Comparison of ENCODE assay signal across 1 cellular context in the genomic region with DNA sequence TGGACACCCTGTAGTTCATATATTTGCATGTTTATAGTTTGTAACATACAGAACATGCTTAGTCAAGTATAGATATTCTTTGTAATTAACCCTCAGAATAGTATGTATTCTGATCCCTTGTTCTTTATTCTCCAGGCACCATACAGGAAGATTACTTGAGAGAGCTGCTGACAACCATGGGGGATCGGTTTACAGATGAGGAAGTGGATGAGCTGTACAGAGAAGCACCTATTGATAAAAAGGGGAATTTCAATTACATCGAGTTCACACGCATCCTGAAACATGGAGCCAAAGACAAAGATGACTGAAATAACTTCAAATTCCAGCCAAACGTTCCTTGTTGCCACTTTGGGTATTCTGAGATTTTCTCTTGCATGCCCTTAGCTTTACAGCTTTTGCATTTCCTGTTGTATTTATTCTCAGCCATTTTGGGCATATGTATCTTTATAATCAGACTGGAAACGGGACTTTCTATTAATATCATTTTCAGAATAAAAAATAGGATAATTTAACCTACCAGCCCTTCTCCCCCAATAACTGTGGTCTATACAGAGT.
TF ChIP-seq lines count a peak whose summit lies in the region.

No MANE protein-coding gene starts in this region.

TF ChIP-seq in H1, 55 proteins besides CTCF, POLR2A, EP300 and RAD21:
- TF ChIP-seq, protein P1, sequence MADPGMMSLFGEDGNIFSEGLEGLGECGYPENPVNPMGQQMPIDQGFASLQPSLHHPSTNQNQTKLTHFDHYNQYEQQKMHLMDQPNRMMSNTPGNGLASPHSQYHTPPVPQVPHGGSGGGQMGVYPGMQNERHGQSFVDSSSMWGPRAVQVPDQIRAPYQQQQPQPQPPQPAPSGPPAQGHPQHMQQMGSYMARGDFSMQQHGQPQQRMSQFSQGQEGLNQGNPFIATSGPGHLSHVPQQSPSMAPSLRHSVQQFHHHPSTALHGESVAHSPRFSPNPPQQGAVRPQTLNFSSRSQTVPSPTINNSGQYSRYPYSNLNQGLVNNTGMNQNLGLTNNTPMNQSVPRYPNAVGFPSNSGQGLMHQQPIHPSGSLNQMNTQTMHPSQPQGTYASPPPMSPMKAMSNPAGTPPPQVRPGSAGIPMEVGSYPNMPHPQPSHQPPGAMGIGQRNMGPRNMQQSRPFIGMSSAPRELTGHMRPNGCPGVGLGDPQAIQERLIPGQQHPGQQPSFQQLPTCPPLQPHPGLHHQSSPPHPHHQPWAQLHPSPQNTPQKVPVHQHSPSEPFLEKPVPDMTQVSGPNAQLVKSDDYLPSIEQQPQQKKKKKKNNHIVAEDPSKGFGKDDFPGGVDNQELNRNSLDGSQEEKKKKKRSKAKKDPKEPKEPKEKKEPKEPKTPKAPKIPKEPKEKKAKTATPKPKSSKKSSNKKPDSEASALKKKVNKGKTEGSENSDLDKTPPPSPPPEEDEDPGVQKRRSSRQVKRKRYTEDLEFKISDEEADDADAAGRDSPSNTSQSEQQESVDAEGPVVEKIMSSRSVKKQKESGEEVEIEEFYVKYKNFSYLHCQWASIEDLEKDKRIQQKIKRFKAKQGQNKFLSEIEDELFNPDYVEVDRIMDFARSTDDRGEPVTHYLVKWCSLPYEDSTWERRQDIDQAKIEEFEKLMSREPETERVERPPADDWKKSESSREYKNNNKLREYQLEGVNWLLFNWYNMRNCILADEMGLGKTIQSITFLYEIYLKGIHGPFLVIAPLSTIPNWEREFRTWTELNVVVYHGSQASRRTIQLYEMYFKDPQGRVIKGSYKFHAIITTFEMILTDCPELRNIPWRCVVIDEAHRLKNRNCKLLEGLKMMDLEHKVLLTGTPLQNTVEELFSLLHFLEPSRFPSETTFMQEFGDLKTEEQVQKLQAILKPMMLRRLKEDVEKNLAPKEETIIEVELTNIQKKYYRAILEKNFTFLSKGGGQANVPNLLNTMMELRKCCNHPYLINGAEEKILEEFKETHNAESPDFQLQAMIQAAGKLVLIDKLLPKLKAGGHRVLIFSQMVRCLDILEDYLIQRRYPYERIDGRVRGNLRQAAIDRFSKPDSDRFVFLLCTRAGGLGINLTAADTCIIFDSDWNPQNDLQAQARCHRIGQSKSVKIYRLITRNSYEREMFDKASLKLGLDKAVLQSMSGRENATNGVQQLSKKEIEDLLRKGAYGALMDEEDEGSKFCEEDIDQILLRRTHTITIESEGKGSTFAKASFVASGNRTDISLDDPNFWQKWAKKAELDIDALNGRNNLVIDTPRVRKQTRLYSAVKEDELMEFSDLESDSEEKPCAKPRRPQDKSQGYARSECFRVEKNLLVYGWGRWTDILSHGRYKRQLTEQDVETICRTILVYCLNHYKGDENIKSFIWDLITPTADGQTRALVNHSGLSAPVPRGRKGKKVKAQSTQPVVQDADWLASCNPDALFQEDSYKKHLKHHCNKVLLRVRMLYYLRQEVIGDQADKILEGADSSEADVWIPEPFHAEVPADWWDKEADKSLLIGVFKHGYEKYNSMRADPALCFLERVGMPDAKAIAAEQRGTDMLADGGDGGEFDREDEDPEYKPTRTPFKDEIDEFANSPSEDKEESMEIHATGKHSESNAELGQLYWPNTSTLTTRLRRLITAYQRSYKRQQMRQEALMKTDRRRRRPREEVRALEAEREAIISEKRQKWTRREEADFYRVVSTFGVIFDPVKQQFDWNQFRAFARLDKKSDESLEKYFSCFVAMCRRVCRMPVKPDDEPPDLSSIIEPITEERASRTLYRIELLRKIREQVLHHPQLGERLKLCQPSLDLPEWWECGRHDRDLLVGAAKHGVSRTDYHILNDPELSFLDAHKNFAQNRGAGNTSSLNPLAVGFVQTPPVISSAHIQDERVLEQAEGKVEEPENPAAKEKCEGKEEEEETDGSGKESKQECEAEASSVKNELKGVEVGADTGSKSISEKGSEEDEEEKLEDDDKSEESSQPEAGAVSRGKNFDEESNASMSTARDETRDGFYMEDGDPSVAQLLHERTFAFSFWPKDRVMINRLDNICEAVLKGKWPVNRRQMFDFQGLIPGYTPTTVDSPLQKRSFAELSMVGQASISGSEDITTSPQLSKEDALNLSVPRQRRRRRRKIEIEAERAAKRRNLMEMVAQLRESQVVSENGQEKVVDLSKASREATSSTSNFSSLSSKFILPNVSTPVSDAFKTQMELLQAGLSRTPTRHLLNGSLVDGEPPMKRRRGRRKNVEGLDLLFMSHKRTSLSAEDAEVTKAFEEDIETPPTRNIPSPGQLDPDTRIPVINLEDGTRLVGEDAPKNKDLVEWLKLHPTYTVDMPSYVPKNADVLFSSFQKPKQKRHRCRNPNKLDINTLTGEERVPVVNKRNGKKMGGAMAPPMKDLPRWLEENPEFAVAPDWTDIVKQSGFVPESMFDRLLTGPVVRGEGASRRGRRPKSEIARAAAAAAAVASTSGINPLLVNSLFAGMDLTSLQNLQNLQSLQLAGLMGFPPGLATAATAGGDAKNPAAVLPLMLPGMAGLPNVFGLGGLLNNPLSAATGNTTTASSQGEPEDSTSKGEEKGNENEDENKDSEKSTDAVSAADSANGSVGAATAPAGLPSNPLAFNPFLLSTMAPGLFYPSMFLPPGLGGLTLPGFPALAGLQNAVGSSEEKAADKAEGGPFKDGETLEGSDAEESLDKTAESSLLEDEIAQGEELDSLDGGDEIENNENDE (IDR thresholded peaks at IDR 0.05; ENCODE audit: insufficient replicate concordance, low read length), result no peak
- no peak for TF ChIP-seq HDAC6 (IDR thresholded peaks at IDR 0.05; ENCODE audit: low read depth, low read length)
TF ChIP-seq in H1: peak in this region for 0.
